ENCODE assay signal across 1 cellular context in genomic region chr16:58392215-58393137, GRCh38.
TF ChIP-seq lines count a peak whose summit lies in the region.

Gene GINS3 (plus strand): TSS chr16:58392471. CDS start chr16:58392602, 131 bp downstream.

TF ChIP-seq in HepG2, 621 proteins besides CTCF, POLR2A, EP300 and RAD21 (continued from another document and continues in another):
- TF ChIP-seq HNRNPUL1 (IDR thresholded peaks at IDR 0.05; ENCODE audit: low read depth, low read length) = no peak
- TF ChIP-seq, protein P1, sequence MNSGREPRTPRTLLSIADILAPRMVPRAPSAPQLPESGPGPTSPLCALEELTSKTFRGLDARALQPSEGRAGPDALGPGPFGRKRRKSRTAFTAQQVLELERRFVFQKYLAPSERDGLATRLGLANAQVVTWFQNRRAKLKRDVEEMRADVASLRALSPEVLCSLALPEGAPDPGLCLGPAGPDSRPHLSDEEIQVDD (CRISPR knock-in tag; IDR thresholded peaks at IDR 0.05; ENCODE audit: borderline replicate concordance) = peak; percentile 52; the same call in 1 of the 2 replicates
- no peak for TF ChIP-seq FOXM1 (CRISPR knock-in tag; IDR thresholded peaks at IDR 0.05)
- no peak for TF ChIP-seq ZFYVE20 (CRISPR knock-in tag; IDR thresholded peaks at IDR 0.05; ENCODE audit: borderline replicate concordance, low read depth)
- TF ChIP-seq RFXANK (CRISPR knock-in tag; IDR thresholded peaks at IDR 0.05) = peak; percentile 88; the same call in 1 of the 2 replicates
- peak; percentile 86; the same call in 1 of the 2 replicates for TF ChIP-seq MXD1 (CRISPR knock-in tag; IDR thresholded peaks at IDR 0.05)
- TF ChIP-seq USF2 (IDR thresholded peaks at IDR 0.05; ENCODE audit: low read depth, low read length) = no peak
- TF ChIP-seq USF2 (CRISPR knock-in tag; IDR thresholded peaks at IDR 0.05; ENCODE audit: borderline replicate concordance) = no peak; the same call in 1 of the 2 replicates
- TF ChIP-seq PATZ1 (CRISPR knock-in tag; IDR thresholded peaks at IDR 0.05) = peak; percentile 99
- peak; percentile 88 for TF ChIP-seq SUZ12 (IDR thresholded peaks at IDR 0.05; ENCODE audit: low read depth, low read length)
- TF ChIP-seq NONO (IDR thresholded peaks at IDR 0.05) = no peak
- TF ChIP-seq NONO (CRISPR knock-in tag; conservative IDR thresholded peaks at IDR 0.05) = peak; percentile 98
- TF ChIP-seq ZNF274 (CRISPR knock-in tag; IDR thresholded peaks at IDR 0.05) = peak; percentile 96; the same call in 1 of the 2 replicates
- TF ChIP-seq ZNF441 (CRISPR knock-in tag; IDR thresholded peaks at IDR 0.05; ENCODE audit: borderline replicate concordance) = peak; percentile 84; the same call in 1 of the 2 replicates
- TF ChIP-seq, protein P2, sequence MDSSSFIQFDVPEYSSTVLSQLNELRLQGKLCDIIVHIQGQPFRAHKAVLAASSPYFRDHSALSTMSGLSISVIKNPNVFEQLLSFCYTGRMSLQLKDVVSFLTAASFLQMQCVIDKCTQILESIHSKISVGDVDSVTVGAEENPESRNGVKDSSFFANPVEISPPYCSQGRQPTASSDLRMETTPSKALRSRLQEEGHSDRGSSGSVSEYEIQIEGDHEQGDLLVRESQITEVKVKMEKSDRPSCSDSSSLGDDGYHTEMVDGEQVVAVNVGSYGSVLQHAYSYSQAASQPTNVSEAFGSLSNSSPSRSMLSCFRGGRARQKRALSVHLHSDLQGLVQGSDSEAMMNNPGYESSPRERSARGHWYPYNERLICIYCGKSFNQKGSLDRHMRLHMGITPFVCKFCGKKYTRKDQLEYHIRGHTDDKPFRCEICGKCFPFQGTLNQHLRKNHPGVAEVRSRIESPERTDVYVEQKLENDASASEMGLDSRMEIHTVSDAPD (CRISPR knock-in tag; IDR thresholded peaks at IDR 0.05) = peak; percentile 35; the same call in 1 of the 2 replicates
- no peak for TF ChIP-seq SRSF4 (IDR thresholded peaks at IDR 0.05; ENCODE audit: low read depth, low read length, poor library complexity, severe bottlenecking)
- TF ChIP-seq ZNF256 (CRISPR knock-in tag; conservative IDR thresholded peaks at IDR 0.05) = peak; percentile 29; the same call in 1 of the 2 replicates
- TF ChIP-seq ARID2 (CRISPR knock-in tag; IDR thresholded peaks at IDR 0.05; ENCODE audit: borderline replicate concordance) = peak; percentile 84; the same call in 1 of the 2 replicates
- TF ChIP-seq, protein P3, sequence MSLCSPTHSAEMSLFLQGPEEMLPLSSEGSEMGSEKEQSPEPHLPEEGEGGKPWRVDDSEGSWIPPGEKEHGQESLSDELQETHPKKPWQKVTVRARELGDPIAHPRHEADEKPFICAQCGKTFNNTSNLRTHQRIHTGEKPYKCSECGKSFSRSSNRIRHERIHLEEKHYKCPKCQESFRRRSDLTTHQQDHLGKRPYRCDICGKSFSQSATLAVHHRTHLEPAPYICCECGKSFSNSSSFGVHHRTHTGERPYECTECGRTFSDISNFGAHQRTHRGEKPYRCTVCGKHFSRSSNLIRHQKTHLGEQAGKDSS (CRISPR knock-in tag; IDR thresholded peaks at IDR 0.05; ENCODE audit: borderline replicate concordance, low read depth) = peak; percentile 32; the same call in 1 of the 2 replicates
- TF ChIP-seq TARDBP (CRISPR knock-in tag; IDR thresholded peaks at IDR 0.05) = peak; percentile 91
- peak; percentile 78; the same call in 1 of the 2 replicates for TF ChIP-seq BRD4 (CRISPR knock-in tag; IDR thresholded peaks at IDR 0.05)
- TF ChIP-seq KDM5B (CRISPR knock-in tag; IDR thresholded peaks at IDR 0.05; ENCODE audit: borderline replicate concordance) = peak; percentile 93
- no peak for TF ChIP-seq SMARCC2 (IDR thresholded peaks at IDR 0.05)
- peak; percentile 60; the same call in 1 of the 2 replicates for TF ChIP-seq SMAD1 (CRISPR knock-in tag; IDR thresholded peaks at IDR 0.05; ENCODE audit: borderline replicate concordance, low read depth)
- TF ChIP-seq ZNF367 (CRISPR knock-in tag; IDR thresholded peaks at IDR 0.05; ENCODE audit: borderline replicate concordance) = no peak
- TF ChIP-seq ZNF263 (CRISPR knock-in tag; IDR thresholded peaks at IDR 0.05) = no peak
- peak; percentile 26; the same call in 1 of the 2 replicates for TF ChIP-seq FOXK2 (IDR thresholded peaks at IDR 0.05)
- no peak for TF ChIP-seq BCLAF1 (IDR thresholded peaks at IDR 0.05)
- TF ChIP-seq AGO1 (IDR thresholded peaks at IDR 0.05; ENCODE audit: low read depth, low read length, poor library complexity, severe bottlenecking) = peak; percentile 56
- TF ChIP-seq GPN1 (CRISPR knock-in tag; IDR thresholded peaks at IDR 0.05; ENCODE audit: borderline replicate concordance) = peak; percentile 17; the same call in 1 of the 2 replicates
- TF ChIP-seq ZNF160 (CRISPR knock-in tag; IDR thresholded peaks at IDR 0.05) = peak; percentile 67; the same call in 1 of the 2 replicates
- TF ChIP-seq, protein P4, sequence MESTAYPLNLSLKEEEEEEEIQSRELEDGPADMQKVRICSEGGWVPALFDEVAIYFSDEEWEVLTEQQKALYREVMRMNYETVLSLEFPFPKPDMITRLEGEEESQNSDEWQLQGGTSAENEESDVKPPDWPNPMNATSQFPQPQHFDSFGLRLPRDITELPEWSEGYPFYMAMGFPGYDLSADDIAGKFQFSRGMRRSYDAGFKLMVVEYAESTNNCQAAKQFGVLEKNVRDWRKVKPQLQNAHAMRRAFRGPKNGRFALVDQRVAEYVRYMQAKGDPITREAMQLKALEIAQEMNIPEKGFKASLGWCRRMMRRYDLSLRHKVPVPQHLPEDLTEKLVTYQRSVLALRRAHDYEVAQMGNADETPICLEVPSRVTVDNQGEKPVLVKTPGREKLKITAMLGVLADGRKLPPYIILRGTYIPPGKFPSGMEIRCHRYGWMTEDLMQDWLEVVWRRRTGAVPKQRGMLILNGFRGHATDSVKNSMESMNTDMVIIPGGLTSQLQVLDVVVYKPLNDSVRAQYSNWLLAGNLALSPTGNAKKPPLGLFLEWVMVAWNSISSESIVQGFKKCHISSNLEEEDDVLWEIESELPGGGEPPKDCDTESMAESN (CRISPR knock-in tag; conservative IDR thresholded peaks at IDR 0.05) = peak; percentile 95
- no peak for TF ChIP-seq MNT (IDR thresholded peaks at IDR 0.05)
- 0 out of 2 replicates have a peak, but pooled peaks have one; percentile 12 for TF ChIP-seq PBX2 (CRISPR knock-in tag; IDR thresholded peaks at IDR 0.05)
- TF ChIP-seq MTF2 (CRISPR knock-in tag; IDR thresholded peaks at IDR 0.05; ENCODE audit: borderline replicate concordance) = peak; percentile 90
- peak; percentile 39; the same call in 1 of the 2 replicates for TF ChIP-seq GZF1 (CRISPR knock-in tag; IDR thresholded peaks at IDR 0.05)
- no peak for TF ChIP-seq HDAC6 (IDR thresholded peaks at IDR 0.05; ENCODE audit: low read depth, low read length)
- peak; percentile 96 for TF ChIP-seq ZNF30 (CRISPR knock-in tag; IDR thresholded peaks at IDR 0.05)
- peak; percentile 90 for TF ChIP-seq ZNF547 (CRISPR knock-in tag; IDR thresholded peaks at IDR 0.05)
- no peak for TF ChIP-seq NR2F1 (CRISPR knock-in tag; IDR thresholded peaks at IDR 0.05)
- TF ChIP-seq HMG20B (CRISPR knock-in tag; conservative IDR thresholded peaks at IDR 0.05) = no peak; the same call in 1 of the 2 replicates
- no peak; the same call in 1 of the 2 replicates for TF ChIP-seq STAG1 (CRISPR knock-in tag; IDR thresholded peaks at IDR 0.05)
- peak; percentile 41; the same call in 1 of the 2 replicates for TF ChIP-seq MAZ (IDR thresholded peaks at IDR 0.05; ENCODE audit: borderline replicate concordance, low read depth, low read length)
- peak; percentile 90 for TF ChIP-seq MAZ (CRISPR knock-in tag; IDR thresholded peaks at IDR 0.05; ENCODE audit: low read depth)
- no peak for TF ChIP-seq NFE2 (CRISPR knock-in tag; IDR thresholded peaks at IDR 0.05)
- TF ChIP-seq ZNF83 (CRISPR knock-in tag; IDR thresholded peaks at IDR 0.05; ENCODE audit: borderline replicate concordance) = peak; percentile 94
- TF ChIP-seq MYNN (CRISPR knock-in tag; IDR thresholded peaks at IDR 0.05; ENCODE audit: low read depth) = peak; percentile 79
- TF ChIP-seq CC2D1A (CRISPR knock-in tag; IDR thresholded peaks at IDR 0.05) = peak; percentile 81
- peak; percentile 91 for TF ChIP-seq ZNF792 (CRISPR knock-in tag; IDR thresholded peaks at IDR 0.05)
- TF ChIP-seq ZNF225 (CRISPR knock-in tag; IDR thresholded peaks at IDR 0.05) = 0 out of 2 replicates have a peak, but pooled peaks have one; percentile 53
- TF ChIP-seq ZNF354B (CRISPR knock-in tag; IDR thresholded peaks at IDR 0.05) = peak; percentile 95; the same call in 1 of the 2 replicates
- no peak; the same call in none of the 2 replicates for TF ChIP-seq ZNF253 (CRISPR knock-in tag; IDR thresholded peaks at IDR 0.05; ENCODE audit: borderline replicate concordance)
- TF ChIP-seq ZMAT3 (CRISPR knock-in tag; conservative IDR thresholded peaks at IDR 0.05) = peak; percentile 90
- TF ChIP-seq CCDC6 (CRISPR knock-in tag; IDR thresholded peaks at IDR 0.05) = peak; percentile 89; the same call in 1 of the 2 replicates
- peak; percentile 87 for TF ChIP-seq HOXA3 (CRISPR knock-in tag; IDR thresholded peaks at IDR 0.05)
- peak; percentile 38; the same call in 1 of the 2 replicates for TF ChIP-seq MIER2 (CRISPR knock-in tag; IDR thresholded peaks at IDR 0.05)
- TF ChIP-seq NR1H2 (CRISPR knock-in tag; IDR thresholded peaks at IDR 0.05; ENCODE audit: borderline replicate concordance, low read depth) = no peak; the same call in 1 of the 2 replicates
- TF ChIP-seq ZNF879 (CRISPR knock-in tag; IDR thresholded peaks at IDR 0.05) = no peak; the same call in 1 of the 2 replicates
